In the genomic region with DNA sequence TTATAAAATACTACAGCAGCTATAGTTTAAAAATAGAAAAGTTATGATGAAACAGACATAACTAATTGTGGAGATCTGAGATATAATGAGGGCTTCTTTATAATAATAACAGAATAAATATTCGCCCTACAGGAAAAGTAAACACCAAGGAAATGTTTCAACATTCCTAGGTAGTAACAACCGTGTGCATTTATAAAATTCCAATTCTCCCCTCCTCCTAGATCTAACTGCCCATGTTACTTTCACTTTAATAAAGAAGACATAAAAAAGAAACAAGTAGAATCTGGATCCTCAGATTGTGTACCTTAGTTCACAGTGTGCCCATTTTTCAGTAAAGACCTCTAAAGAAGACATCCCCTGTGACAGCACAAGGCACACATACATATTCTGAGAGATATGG, we compare ENCODE assay signal across 1 cellular context.
TF ChIP-seq lines count a peak whose summit lies in the region.

No MANE protein-coding gene starts in this region.

TF ChIP-seq in IMR-90, 13 proteins besides CTCF, POLR2A, EP300 and RAD21:
- no peak for TF ChIP-seq RFX5 (IDR thresholded peaks at IDR 0.05; ENCODE audit: low read depth, low read length)
- no peak for TF ChIP-seq MAZ (IDR thresholded peaks at IDR 0.05; ENCODE audit: borderline replicate concordance, low read depth, low read length)
- no peak for TF ChIP-seq RCOR1 (IDR thresholded peaks at IDR 0.05; ENCODE audit: insufficient replicate concordance, low read length)
- no peak for TF ChIP-seq MAFK (IDR thresholded peaks at IDR 0.05; ENCODE audit: low read depth, low read length)
- TF ChIP-seq MXI1 (IDR thresholded peaks at IDR 0.05; ENCODE audit: borderline replicate concordance, low read depth, low read length): no peak
- no peak for TF ChIP-seq NFE2L2 (IDR thresholded peaks at IDR 0.05; ENCODE audit: low read depth, low read length)
- TF ChIP-seq, protein P1, sequence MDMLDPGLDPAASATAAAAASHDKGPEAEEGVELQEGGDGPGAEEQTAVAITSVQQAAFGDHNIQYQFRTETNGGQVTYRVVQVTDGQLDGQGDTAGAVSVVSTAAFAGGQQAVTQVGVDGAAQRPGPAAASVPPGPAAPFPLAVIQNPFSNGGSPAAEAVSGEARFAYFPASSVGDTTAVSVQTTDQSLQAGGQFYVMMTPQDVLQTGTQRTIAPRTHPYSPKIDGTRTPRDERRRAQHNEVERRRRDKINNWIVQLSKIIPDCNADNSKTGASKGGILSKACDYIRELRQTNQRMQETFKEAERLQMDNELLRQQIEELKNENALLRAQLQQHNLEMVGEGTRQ (IDR thresholded peaks at IDR 0.05; ENCODE audit: low read depth, low read length): no peak
- TF ChIP-seq, protein P2, sequence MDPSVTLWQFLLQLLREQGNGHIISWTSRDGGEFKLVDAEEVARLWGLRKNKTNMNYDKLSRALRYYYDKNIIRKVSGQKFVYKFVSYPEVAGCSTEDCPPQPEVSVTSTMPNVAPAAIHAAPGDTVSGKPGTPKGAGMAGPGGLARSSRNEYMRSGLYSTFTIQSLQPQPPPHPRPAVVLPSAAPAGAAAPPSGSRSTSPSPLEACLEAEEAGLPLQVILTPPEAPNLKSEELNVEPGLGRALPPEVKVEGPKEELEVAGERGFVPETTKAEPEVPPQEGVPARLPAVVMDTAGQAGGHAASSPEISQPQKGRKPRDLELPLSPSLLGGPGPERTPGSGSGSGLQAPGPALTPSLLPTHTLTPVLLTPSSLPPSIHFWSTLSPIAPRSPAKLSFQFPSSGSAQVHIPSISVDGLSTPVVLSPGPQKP (IDR thresholded peaks at IDR 0.05; ENCODE audit: borderline replicate concordance, low read depth, low read length): no peak
- no peak for TF ChIP-seq SMC3 (IDR thresholded peaks at IDR 0.05; ENCODE audit: low read depth, low read length)
- no peak for TF ChIP-seq CHD1 (IDR thresholded peaks at IDR 0.05; ENCODE audit: low read depth, low read length)
- no peak for TF ChIP-seq FOS (IDR thresholded peaks at IDR 0.05; ENCODE audit: low read depth, low read length)
- no peak for TF ChIP-seq CEBPB (IDR thresholded peaks at IDR 0.05; ENCODE audit: low read depth, low read length)
- no peak for TF ChIP-seq BHLHE40 (IDR thresholded peaks at IDR 0.05; ENCODE audit: low read depth, low read length)
